In the genomic region with DNA sequence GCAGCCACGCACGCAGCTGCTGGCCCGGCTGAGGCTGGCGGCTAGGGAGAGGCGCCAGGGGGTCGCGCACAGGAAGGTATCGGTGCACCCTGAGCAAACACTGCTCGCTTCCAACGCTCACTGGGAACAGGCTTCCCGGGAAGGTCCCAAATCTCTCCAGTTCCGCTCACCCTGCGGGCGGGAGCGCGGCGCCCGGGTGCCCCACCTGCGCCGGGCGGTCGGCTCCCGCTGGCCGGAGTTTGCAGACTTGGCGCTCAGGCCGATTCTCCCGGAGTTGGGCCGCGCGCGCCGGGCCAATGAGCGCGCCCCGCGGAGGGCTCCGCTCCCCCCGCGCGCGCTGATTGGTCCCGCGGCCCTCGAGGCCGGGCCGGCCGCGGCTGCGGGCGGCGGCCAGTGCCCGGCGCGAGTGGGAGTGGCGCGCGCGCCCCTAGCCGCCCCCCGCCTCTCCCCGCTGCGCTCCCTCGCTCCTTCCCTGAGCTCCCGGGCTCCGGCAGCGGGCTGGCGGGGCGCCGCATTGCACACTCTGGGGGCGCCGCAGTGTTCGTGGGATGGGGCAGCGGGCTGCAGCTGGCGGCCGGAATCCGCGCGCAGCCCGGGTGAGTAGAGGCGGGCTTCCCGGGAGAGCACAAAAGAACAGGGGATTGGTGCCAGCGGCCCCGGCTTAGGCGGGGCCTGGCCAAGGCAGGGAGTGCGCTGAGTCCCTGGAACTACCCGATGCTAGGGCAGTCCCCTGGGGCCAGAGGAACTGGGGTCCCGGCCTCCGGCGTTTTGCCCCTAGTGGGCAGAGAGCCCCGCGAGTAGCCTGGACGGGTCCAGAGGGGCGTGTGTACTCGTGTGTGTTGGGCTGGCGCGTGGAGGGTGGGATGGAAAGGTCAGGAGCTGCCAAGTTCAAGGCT, we compare ENCODE assay signal across 8 cellular contexts.
DNase-seq lines count a peak whose midpoint lies in the region; ATAC-seq lines count a peak whose summit lies in the region.

A gene with protein sequence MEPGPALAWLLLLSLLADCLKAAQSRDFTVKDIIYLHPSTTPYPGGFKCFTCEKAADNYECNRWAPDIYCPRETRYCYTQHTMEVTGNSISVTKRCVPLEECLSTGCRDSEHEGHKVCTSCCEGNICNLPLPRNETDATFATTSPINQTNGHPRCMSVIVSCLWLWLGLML (plus strand): TSS at position 461 of the 896 bp plus-strand sequence. CDS start 107,122 bp downstream, outside the sequence.

- H3K9me3 ChIP-seq in iPS-15b (ENCODE audit: control insufficient read depth, insufficient read depth, low read length) = no peaks in the 10 kb centered on the region

- DNase-seq in AG08396 (ENCODE audit: low spot score) (peak; percentile 97), NCI-H446 (lab: John Stamatoyannopoulos, UW) (peak; percentile 32 to 81), astrocyte of the hippocampus (ENCODE audit: low read depth, low spot score) (peak; percentile 95)
- no peak for DNase-seq in activated CD4-positive, alpha-beta T cell treated with anti-CD3 and anti-CD28 coated beads for 4 hours

- H3K27me3 ChIP-seq in iPS-15b (ENCODE audit: control insufficient read depth, insufficient read depth, low read length) = peaks cover 8% of the 10 kb centered on the region
- peaks cover 11% of the 10 kb centered on the region for H3K27me3 ChIP-seq in rectal smooth muscle tissue (ENCODE audit: control insufficient read depth, insufficient read depth, low read length)

- no peaks in the 10 kb centered on the region for H3K36me3 ChIP-seq in iPS-15b (ENCODE audit: control insufficient read depth, insufficient read depth, low read length)
- no peaks in the 10 kb centered on the region for H3K36me3 ChIP-seq in rectal smooth muscle tissue (ENCODE audit: control insufficient read depth, insufficient read depth, low read length)

- H3K4me3 ChIP-seq in iPS-15b (ENCODE audit: low read depth, low read length) (peak within 1 kb of the TSS; percentile 90), rectal smooth muscle tissue (ENCODE audit: low read length) (peak within 1 kb of the TSS; percentile 81)

- peaks cover 12% of the 10 kb centered on the region for H3K4me1 ChIP-seq in iPS-15b (ENCODE audit: control insufficient read depth, insufficient read depth, low read length)
- H3K4me1 ChIP-seq in rectal smooth muscle tissue (ENCODE audit: control insufficient read depth, insufficient read depth, low read length) = peaks cover 5% of the 10 kb centered on the region

- ATAC-seq in GM18868 (IDR thresholded peaks at IDR 0.05; ENCODE audit: unreplicated experiment) (peak; percentile 91), HG03103 (IDR thresholded peaks at IDR 0.05; ENCODE audit: low read depth, unreplicated experiment) (peak; percentile 62)

- H3K9ac ChIP-seq in iPS-15b (ENCODE audit: low read depth, low read length) = peak within 1 kb of the TSS; percentile 48
- H3K9ac ChIP-seq in rectal smooth muscle tissue (ENCODE audit: low read length) = no peak within 1 kb of the TSS

- H3K27ac ChIP-seq in rectal smooth muscle tissue (ENCODE audit: low read depth, low read length) = no peak within 1 kb of the TSS

Comparison
In these comparisons a context has a peak if more than half of its experiments do, and no peak if none do; other contexts are left out.
1. DNase-seq: peak in AG08396 (single experiment), NCI-H446 (2 of 2) and astrocyte of the hippocampus (single experiment); none in activated CD4-positive, alpha-beta T cell treated with anti-CD3 and anti-CD28 coated beads for 4 hours (0 of 2).